Comparison of ENCODE assay signal across 13 cellular contexts in genomic region chr17:301681-302299, GRCh38. TPM values are rescaled to one million over a fixed set of nuclear protein-coding genes. Genes with fewer than 3 reads are reported as not detected.
DNase-seq lines count a peak whose midpoint lies in the region; ATAC-seq and TF ChIP-seq lines count a peak whose summit lies in the region.
"Had no signal": no experiment of that assay in that cellular context is flagged by ENCODE, and none has a peak within 500 bp of the region (broad histone marks: within the 10 kb centered on the region; RNA-seq: fewer than 3 reads in every experiment).

No MANE protein-coding gene starts in this region.

- H3K9me3 ChIP-seq in right atrium auricular region = no peaks in the 10 kb centered on the region

- DNase-seq in AG08395 (ENCODE audit: low spot score) = peak; percentile 48
- DNase-seq in WTC11 (ENCODE audit: low spot score) = no peak
- peak; percentile 71 for DNase-seq in right atrium auricular region (ENCODE audit: low spot score)
- peak; percentile 85 for DNase-seq in posterior vena cava (ENCODE audit: low spot score)
- DNase-seq in NCI-H748 treated with DMSO at 0.1 percent for 48 hours (lab: John Stamatoyannopoulos, UW) = no peak
- DNase-seq in GM10266 (ENCODE audit: extremely low spot score) = no peak
- DNase-seq: activated CD4-positive, alpha-beta T cell treated with anti-CD3 and anti-CD28 coated beads, Interleukin-2, amount 50 U/mL, for 1 hour; activated effector memory CD4-positive, alpha-beta T cell treated with Interleukin-2 at 50 U/mL for 16 hours; H9; NCI-H1105 had no signal

- TF ChIP-seq CTCF in WTC11 (IDR thresholded peaks at IDR 0.05) (no peak), right atrium auricular region (IDR thresholded peaks at IDR 0.05) (no peak), GM10266 (IDR thresholded peaks at IDR 0.05; ENCODE audit: control insufficient read depth, insufficient read depth, low read depth, missing control alignments) (no peak)

- ATAC-seq in WTC11 (peak; percentile 12; the same call in 1 of the 2 replicates), HG02763 (IDR thresholded peaks at IDR 0.05; ENCODE audit: unreplicated experiment) (no peak), GM21526 (IDR thresholded peaks at IDR 0.05; ENCODE audit: low FRiP score, unreplicated experiment) (no peak)

- no peaks in the 10 kb centered on the region for H3K36me3 ChIP-seq in right atrium auricular region

- H3K27me3 ChIP-seq in right atrium auricular region = no peaks in the 10 kb centered on the region

- H3K9me3 Mint-ChIP-seq in WTC11 = no peaks in the 10 kb centered on the region
- H3K9me3 Mint-ChIP-seq: H9 had no signal

- no peak overlapping the region for H3K4me3 Mint-ChIP-seq in WTC11
- H3K4me3 Mint-ChIP-seq: H9 had no signal

- POLR2A ChIA-PET in WTC11 (lab: Charles Lee) = no interaction called here

- peaks cover 0 to 36% of the 10 kb centered on the region in 2 donors for H3K4me1 ChIP-seq in right atrium auricular region

- H3K27ac ChIP-seq in right atrium auricular region = peak overlapping the region; percentile 67 to 80

- intact Hi-C loops in posterior vena cava (cut with DNase I) = no loop called here

- peaks cover 15% of the 10 kb centered on the region for H3K27me3 Mint-ChIP-seq in WTC11 (ENCODE audit: low read depth)

- no peak overlapping the region for H3K27ac Mint-ChIP-seq in WTC11

- CTCF ChIA-PET in WTC11 (lab: Charles Lee) = interaction anchor here (1.0 to 1.6 kb wide), 2 partner anchors 110 to 137 kb away, joined by 3 to 4 read pairs; no protein-coding TSS in a partner anchor

- H3K4me1 Mint-ChIP-seq in WTC11 = peaks cover 13% of the 10 kb centered on the region

- H3K4me3 ChIP-seq in right atrium auricular region = peak overlapping the region in 1 of 2 donors; percentile 21
- H3K4me3 ChIP-seq: smooth muscle cell had no signal

- H3K36me3 Mint-ChIP-seq in WTC11 = no peaks in the 10 kb centered on the region

TF ChIP-seq in WTC11, 78 proteins besides CTCF, POLR2A, EP300 and RAD21 (continues in another document):
- TF ChIP-seq FOXJ3 (CRISPR knock-in tag; IDR thresholded peaks at IDR 0.05; ENCODE audit: borderline replicate concordance) (no peak), ZMAT4 (CRISPR knock-in tag; IDR thresholded peaks at IDR 0.05) (no peak), FOXP1 (CRISPR knock-in tag; IDR thresholded peaks at IDR 0.05; ENCODE audit: borderline replicate concordance) (no peak), HMGXB4 (CRISPR knock-in tag; IDR thresholded peaks at IDR 0.05) (no peak), PRDM15 (CRISPR knock-in tag; IDR thresholded peaks at IDR 0.05) (no peak), FOXP4 (CRISPR knock-in tag; IDR thresholded peaks at IDR 0.05) (no peak), MLX (CRISPR knock-in tag; IDR thresholded peaks at IDR 0.05) (no peak), TCF7 (CRISPR knock-in tag; IDR thresholded peaks at IDR 0.05; ENCODE audit: low read depth) (no peak), GABPB1 (CRISPR knock-in tag; IDR thresholded peaks at IDR 0.05) (no peak), ZNF532 (CRISPR knock-in tag; IDR thresholded peaks at IDR 0.05; ENCODE audit: borderline replicate concordance) (no peak)

RNA-seq across cellular contexts. Expression of gene RPH3AL, which starts 50.8 kb away (rescaled TPM):
- total RNA-seq in WTC11 (2021) = 2.0 to 4.6 TPM (median 3.7 TPM) in 3 replicates
- 10 to 100 TPM in 1 of 2 donors, 1 to 10 TPM in 1; 7.2 to 13.1 TPM for total RNA-seq in right atrium auricular region
- total RNA-seq in posterior vena cava = 10 to 100 TPM in 1 of 2 donors, 1 to 10 TPM in 1; 9.7 to 11.2 TPM

Comparison
In these comparisons a context has a peak if more than half of its experiments do, and no peak if none do; other contexts are left out.
1. DNase-seq: peak in AG08395 (single experiment), right atrium auricular region (single experiment) and posterior vena cava (single experiment); none in WTC11 (single experiment), NCI-H748 treated with DMSO at 0.1 percent for 48 hours (single experiment) and GM10266 (single experiment).